23 cellular contexts compared by ENCODE assay signal in the genomic region with DNA sequence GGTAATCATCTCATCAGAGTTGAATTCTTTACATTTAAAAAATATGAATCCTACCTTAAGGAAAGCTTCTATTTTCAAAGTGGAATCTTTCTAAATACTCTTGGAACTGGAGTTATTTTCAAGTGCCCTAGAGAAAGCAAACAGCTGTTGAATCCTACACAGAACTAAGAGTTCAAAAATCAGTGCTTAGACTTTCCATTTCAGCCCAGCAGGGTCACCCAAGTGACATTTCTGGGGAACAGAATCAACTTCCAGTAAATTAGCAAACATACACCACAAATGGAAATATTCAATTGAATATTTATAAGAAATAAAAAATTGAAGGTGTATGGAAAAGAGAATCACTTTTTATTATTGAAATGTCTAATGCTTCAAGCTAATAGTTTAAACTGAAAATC.
A peak's percentile ranks its signal among the peaks of the same experiment; 100 is the strongest.
DNase-seq lines count a peak whose midpoint lies in the region; ATAC-seq and TF ChIP-seq lines count a peak whose summit lies in the region.
"Had no signal": no experiment of that assay in that cellular context is flagged by ENCODE, and none has a peak within 500 bp of the region (broad histone marks: within the 10 kb centered on the region; RNA-seq: fewer than 3 reads in every experiment).

No MANE protein-coding gene starts in this region.

- H3K4me3 ChIP-seq in choroid plexus epithelial cell (ENCODE audit: low read depth, low read length) = no peak overlapping the region

- peaks cover 17% of the 10 kb centered on the region for H3K4me1 Mint-ChIP-seq in nephron

- DNase-seq in NCI-H524 (lab: John Stamatoyannopoulos, UW) (peak; percentile 3 to 15), NCI-H524 treated with DMSO at 0.1 percent for 48 hours (lab: John Stamatoyannopoulos, UW) (no peak), choroid plexus epithelial cell (ENCODE audit: low read depth) (peak; percentile 27), Ammon's horn (ENCODE audit: low spot score) (no peak), HuH-7.5 (ENCODE audit: low spot score) (no peak), NCI-H2227 treated with DMSO at 0.1 percent for 48 hours (lab: John Stamatoyannopoulos, UW) (no peak)
- DNase-seq: 8988T; activated CD4-positive, alpha-beta memory T cell treated with anti-CD3 and anti-CD28 coated beads, Interleukin-2, amount 10 ng/mL, durations not matched to agents 7 days and 5 days; activated naive CD8-positive, alpha-beta T cell treated with anti-CD3 and anti-CD28 coated beads for 36 hours; COR-L47; Karpas-422; left colon; midbrain; natural killer cell; NCI-H1930; NCI-H774; retina; Right ventricle myocardium superior; stimulated activated CD4-positive, alpha-beta T cell treated with anti-CD3 and anti-CD28 coated beads, Interleukin-4, amount 100 ng/mL, for 4 hours; stimulated activated naive CD4-positive, alpha-beta T cell treated with Interleukin-2 at 50 U/mL for 16 hours had no signal

- TF ChIP-seq CTCF in choroid plexus epithelial cell (conservative IDR thresholded peaks at IDR 0.05; ENCODE audit: low read depth, low read length) = no peak
- no peak for TF ChIP-seq CTCF in nephron (IDR thresholded peaks at IDR 0.05; ENCODE audit: unreplicated experiment in 3 of 3)

- H3K27ac Mint-ChIP-seq in nephron = peak overlapping the region; percentile 65 to 89 (median 73)
- H3K27ac Mint-ChIP-seq: activated CD4-positive, alpha-beta memory T cell treated with anti-CD3 and anti-CD28 coated beads, Interleukin-2, amount 10 ng/mL, durations not matched to agents 7 days and 5 days; activated naive CD8-positive, alpha-beta T cell treated with anti-CD3 and anti-CD28 coated beads for 36 hours; activated T-helper 2 cell treated with anti-CD3 and anti-CD28 coated beads, Interferon-gamma antibody, Interleukin-2, Interleukin-4, amounts not matched to agents 10 μg/mL and 5 μg/mL and 100 μg/mL, durations not matched to agents 14 hours and 24 hours and 36 hours; natural killer cell had no signal

- no peak overlapping the region for H3K4me3 Mint-ChIP-seq in nephron
- H3K4me3 Mint-ChIP-seq: activated CD4-positive, alpha-beta memory T cell treated with anti-CD3 and anti-CD28 coated beads, Interleukin-2, amount 10 ng/mL, durations not matched to agents 7 days and 5 days; activated naive CD8-positive, alpha-beta T cell treated with anti-CD3 and anti-CD28 coated beads for 36 hours; natural killer cell had no signal

- ATAC-seq in GM21390 (IDR thresholded peaks at IDR 0.05; ENCODE audit: unreplicated experiment) = no peak
- ATAC-seq: left colon, natural killer cell had no signal

- H3K27me3 Mint-ChIP-seq in nephron (ENCODE audit: low read depth) = no peaks in the 10 kb centered on the region
- H3K27me3 Mint-ChIP-seq: activated CD4-positive, alpha-beta memory T cell treated with anti-CD3 and anti-CD28 coated beads, Interleukin-2, amount 10 ng/mL, durations not matched to agents 7 days and 5 days; activated naive CD8-positive, alpha-beta T cell treated with anti-CD3 and anti-CD28 coated beads for 36 hours had no signal

- peaks cover 3% of the 10 kb centered on the region for H3K9me3 Mint-ChIP-seq in nephron
- H3K9me3 Mint-ChIP-seq: activated CD4-positive, alpha-beta memory T cell treated with anti-CD3 and anti-CD28 coated beads, Interleukin-2, amount 10 ng/mL, durations not matched to agents 7 days and 5 days; activated naive CD8-positive, alpha-beta T cell treated with anti-CD3 and anti-CD28 coated beads for 36 hours; activated T-helper 2 cell treated with anti-CD3 and anti-CD28 coated beads, Interferon-gamma antibody, Interleukin-2, Interleukin-4, amounts not matched to agents 10 μg/mL and 5 μg/mL and 100 μg/mL, durations not matched to agents 14 hours and 24 hours and 36 hours had no signal

- no peaks in the 10 kb centered on the region for H3K36me3 Mint-ChIP-seq in nephron (ENCODE audit: low read depth)
- H3K36me3 Mint-ChIP-seq: activated naive CD8-positive, alpha-beta T cell treated with anti-CD3 and anti-CD28 coated beads for 36 hours; natural killer cell had no signal

Comparison
In these comparisons a context has a peak if more than half of its experiments do, and no peak if none do; other contexts are left out.
1. DNase-seq: peak in NCI-H524 (2 of 2) and choroid plexus epithelial cell (single experiment); none in NCI-H524 treated with DMSO at 0.1 percent for 48 hours (single experiment), Ammon's horn (single experiment), HuH-7.5 (single experiment) and NCI-H2227 treated with DMSO at 0.1 percent for 48 hours (single experiment).